ENCODE assay signal across 31 cellular contexts in the genomic region with DNA sequence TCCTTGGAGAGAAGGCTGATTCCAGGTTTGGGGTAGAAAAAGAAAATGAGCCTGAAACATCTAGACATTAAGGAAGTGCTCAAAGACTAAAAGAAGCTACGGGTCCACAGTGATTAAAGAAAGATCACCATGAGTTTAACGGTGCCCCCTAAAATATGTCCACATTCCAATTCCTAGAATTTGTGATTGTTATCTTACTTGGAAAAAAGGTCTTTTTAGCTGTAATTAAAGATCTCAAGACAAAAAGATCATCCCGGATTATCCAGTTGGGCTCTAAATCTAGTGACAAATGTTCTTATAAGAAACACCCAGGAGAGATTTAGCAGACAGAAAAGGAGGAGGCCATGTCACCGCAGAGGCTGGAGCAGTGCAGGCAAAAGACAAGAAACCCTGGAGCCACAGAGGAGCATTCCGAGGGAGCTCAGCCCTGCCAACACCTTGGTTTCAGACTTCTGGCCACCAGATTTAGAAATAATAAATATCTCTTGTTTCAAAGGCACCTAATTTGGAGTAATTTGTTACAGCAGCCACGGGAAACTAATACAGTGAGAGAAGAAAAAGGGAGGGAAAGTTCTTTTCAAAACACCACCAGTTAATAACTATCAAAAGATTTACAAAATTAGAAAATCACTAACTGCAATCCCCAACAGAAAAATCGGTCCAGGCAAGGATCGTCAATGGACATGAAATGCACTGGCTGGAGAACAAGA.
"Had no signal": no experiment of that assay in that cellular context is flagged by ENCODE, and none has a peak within 500 bp of the region (broad histone marks: within the 10 kb centered on the region; RNA-seq: fewer than 3 reads in every experiment).

No MANE protein-coding gene starts in this region.

- DNase-seq: activated CD4-positive, alpha-beta memory T cell treated with anti-CD3 and anti-CD28 coated beads, Interleukin-2, amount 10 ng/mL, durations not matched to agents 7 days and 5 days; activated CD4-positive, alpha-beta T cell treated with anti-CD3 and anti-CD28 coated beads, Interleukin-2, amount 10 ng/mL, durations not matched to agents 24 days and 14 days; activated CD4-positive, CD25-positive, alpha-beta regulatory T cell treated with anti-CD3 and anti-CD28 coated beads, Interleukin-2, amount 50 U/mL, for 72 hours; activated CD8-positive, alpha-beta memory T cell treated with anti-CD3 and anti-CD28 coated beads, Interleukin-2, amount 50 U/mL, for 48 hours; activated naive CD4-positive, alpha-beta T cell treated with Interleukin-2 at 50 U/mL for 16 hours; activated T-cell treated with anti-CD3 and anti-CD28 coated beads, Interleukin-2, amount 50 U/mL, for 4 hours; amniotic stem cell; caudate nucleus; cortex of kidney; effector memory CD8-positive, alpha-beta T cell; erythroblast; gastrocnemius medialis; glutamatergic neuron; left lung; lower lobe of right lung; mesendoderm; mucosa of descending colon; ovary; retina; sigmoid colon; small intestine; stimulated activated CD4-positive, alpha-beta T cell treated with anti-CD3 and anti-CD28 coated beads, Interleukin-4, amount 100 ng/mL, for 24 hours; stimulated activated naive CD8-positive, alpha-beta T cell treated with anti-CD3 and anti-CD28 coated beads, Interleukin-15, amount 100 ng/mL, for 72 hours; substantia nigra; T-helper 17 cell; T1000; upper lobe of left lung had no signal

- H3K4me3 Mint-ChIP-seq: activated CD4-positive, alpha-beta memory T cell treated with anti-CD3 and anti-CD28 coated beads, Interleukin-2, amount 10 ng/mL, durations not matched to agents 7 days and 5 days; activated CD4-positive, alpha-beta T cell treated with anti-CD3 and anti-CD28 coated beads, Interleukin-2, amount 10 ng/mL, durations not matched to agents 24 days and 14 days; activated T-cell treated with anti-CD3 and anti-CD28 coated beads, Interleukin-2, amount 50 U/mL, for 4 hours; effector memory CD8-positive, alpha-beta T cell; stimulated activated effector memory CD8-positive, alpha-beta T cell treated with anti-CD3 and anti-CD28 coated beads, Interleukin-12 subunit alpha, Interleukin-12 subunit beta, amount 100 ng/mL, for 72 hours; T-helper 17 cell had no signal

- H3K27me3 Mint-ChIP-seq: activated CD4-positive, alpha-beta memory T cell treated with anti-CD3 and anti-CD28 coated beads, Interleukin-2, amount 10 ng/mL, durations not matched to agents 7 days and 5 days; activated CD4-positive, alpha-beta T cell treated with anti-CD3 and anti-CD28 coated beads, Interleukin-2, amount 10 ng/mL, durations not matched to agents 24 days and 14 days; effector memory CD8-positive, alpha-beta T cell; stimulated activated naive CD8-positive, alpha-beta T cell treated with anti-CD3 and anti-CD28 coated beads, Interleukin-15, amount 100 ng/mL, for 72 hours; T-helper 17 cell had no signal

- H3K36me3 ChIP-seq: gastrocnemius medialis, left lung, lower lobe of right lung, ovary, prostate gland, sigmoid colon, upper lobe of left lung, vagina had no signal

- H3K4me1 ChIP-seq: prostate gland had no signal

- H3K27ac Mint-ChIP-seq: activated CD4-positive, alpha-beta memory T cell treated with anti-CD3 and anti-CD28 coated beads, Interleukin-2, amount 10 ng/mL, durations not matched to agents 7 days and 5 days; activated CD4-positive, alpha-beta T cell treated with anti-CD3 and anti-CD28 coated beads, Interleukin-2, amount 10 ng/mL, durations not matched to agents 24 days and 14 days; activated T-helper 2 cell treated with anti-CD3 and anti-CD28 coated beads, Interferon-gamma antibody, Interleukin-2, Interleukin-4, amounts not matched to agents 10 μg/mL and 5 μg/mL and 100 μg/mL, durations not matched to agents 14 hours and 24 hours and 36 hours; effector memory CD8-positive, alpha-beta T cell; stimulated activated effector memory CD8-positive, alpha-beta T cell treated with anti-CD3 and anti-CD28 coated beads, Interleukin-12 subunit alpha, Interleukin-12 subunit beta, amount 100 ng/mL, for 72 hours; T-helper 17 cell had no signal

- H3K9me3 ChIP-seq: gastrocnemius medialis, left lung, lower lobe of right lung, mucosa of descending colon, ovary, prostate gland, sigmoid colon, upper lobe of left lung, vagina had no signal

- H3K27me3 ChIP-seq: gastrocnemius medialis, left lung, ovary, sigmoid colon, upper lobe of left lung, vagina had no signal

- H3K4me3 ChIP-seq: gastrocnemius medialis, left lung, lower lobe of right lung, mucosa of descending colon, ovary, prostate gland, sigmoid colon, upper lobe of left lung, vagina had no signal

- H3K9me3 Mint-ChIP-seq: activated CD4-positive, alpha-beta memory T cell treated with anti-CD3 and anti-CD28 coated beads, Interleukin-2, amount 10 ng/mL, durations not matched to agents 7 days and 5 days; activated CD4-positive, alpha-beta T cell treated with anti-CD3 and anti-CD28 coated beads, Interleukin-2, amount 10 ng/mL, durations not matched to agents 24 days and 14 days; activated T-cell treated with anti-CD3 and anti-CD28 coated beads, Interleukin-2, amount 50 U/mL, for 4 hours; activated T-helper 2 cell treated with anti-CD3 and anti-CD28 coated beads, Interferon-gamma antibody, Interleukin-2, Interleukin-4, amounts not matched to agents 10 μg/mL and 5 μg/mL and 100 μg/mL, durations not matched to agents 14 hours and 24 hours and 36 hours; effector memory CD8-positive, alpha-beta T cell; stimulated activated effector memory CD8-positive, alpha-beta T cell treated with anti-CD3 and anti-CD28 coated beads, Interleukin-12 subunit alpha, Interleukin-12 subunit beta, amount 100 ng/mL, for 72 hours; stimulated activated naive CD8-positive, alpha-beta T cell treated with anti-CD3 and anti-CD28 coated beads, Interleukin-15, amount 100 ng/mL, for 72 hours had no signal

- ATAC-seq: activated T-cell treated with anti-CD3 and anti-CD28 coated beads, Interleukin-2, amount 50 U/mL, for 4 hours; effector memory CD8-positive, alpha-beta T cell; gastrocnemius medialis; left lung; lower lobe of right lung; mucosa of descending colon; stimulated activated effector memory CD8-positive, alpha-beta T cell treated with anti-CD3 and anti-CD28 coated beads, Interleukin-12 subunit alpha, Interleukin-12 subunit beta, amount 100 ng/mL, for 72 hours; T-helper 17 cell had no signal

- H3K27ac ChIP-seq: gastrocnemius medialis, left lung, lower lobe of right lung, ovary, prostate gland, sigmoid colon, upper lobe of left lung, vagina had no signal
